10 cellular contexts compared by ENCODE assay signal in the genomic region with DNA sequence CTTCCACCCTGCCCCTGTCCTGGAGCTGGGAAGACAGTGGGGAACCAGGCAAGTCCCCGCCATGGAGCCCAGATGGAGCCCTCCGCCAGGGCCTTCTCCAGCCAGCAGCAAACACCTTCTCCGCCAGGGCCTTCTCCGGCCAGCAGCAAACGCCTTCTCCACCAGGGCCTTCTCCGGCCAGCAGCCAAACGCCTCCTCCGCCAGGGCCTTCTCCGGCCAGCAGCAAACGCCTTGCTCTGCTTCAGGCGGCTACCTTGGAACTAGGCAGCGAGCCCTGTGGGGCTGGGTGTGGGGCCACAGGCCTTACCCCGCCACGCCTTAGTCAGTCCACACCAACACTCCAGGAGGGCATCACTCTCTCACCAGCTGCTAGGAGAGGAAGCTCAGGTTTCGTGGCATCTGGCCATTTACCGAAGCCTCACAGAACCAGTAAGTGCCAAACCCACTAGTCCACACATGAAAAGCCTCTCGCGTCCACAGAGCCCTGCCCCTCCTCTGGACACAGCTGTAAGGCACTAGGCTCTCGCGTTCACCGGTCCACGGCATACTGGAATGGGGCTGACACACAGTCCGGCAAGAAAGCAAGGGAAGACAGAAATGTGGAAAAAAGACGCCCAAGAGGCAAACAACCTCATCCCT. TPM values are rescaled to one million over a fixed set of nuclear protein-coding genes. Genes with fewer than 3 reads are reported as not detected.
DNase-seq lines count a peak whose midpoint lies in the region; TF ChIP-seq lines count a peak whose summit lies in the region.
"Had no signal": no experiment of that assay in that cellular context is flagged by ENCODE, and none has a peak within 500 bp of the region (broad histone marks: within the 10 kb centered on the region; RNA-seq: fewer than 3 reads in every experiment).

No MANE protein-coding gene starts in this region.

- intact Hi-C loops in left ventricle myocardium inferior (cut with micrococcal nuclease): no loop called here

- peaks cover 100% of the 10 kb centered on the region for H3K4me1 ChIP-seq in left ventricle myocardium inferior

- DNase-seq in left ventricle myocardium inferior: peak; percentile 70
- DNase-seq in HuH-7.5 (ENCODE audit: low spot score): no peak
- DNase-seq in GDM1 (lab: John Stamatoyannopoulos, UW): no peak
- no peak for DNase-seq in KBM-7
- DNase-seq in DMS53 treated with DMSO at 0.1 percent for 48 hours (lab: John Stamatoyannopoulos, UW; ENCODE audit: unreplicated experiment): no peak
- DNase-seq: T1000 had no signal

- peaks cover 22% of the 10 kb centered on the region; the same call in 1 of the 2 replicates for H3K36me3 ChIP-seq in KOPT-K1 (ENCODE audit: insufficient read depth, low read length)
- no peaks in the 10 kb centered on the region for H3K36me3 ChIP-seq in left ventricle myocardium inferior

- peak overlapping the region; percentile 29 for H3K4me3 ChIP-seq in left ventricle myocardium inferior
- H3K4me3 ChIP-seq: coronary artery had no signal

- H3K9me3 ChIP-seq in KOPT-K1 (ENCODE audit: insufficient read depth, low read length, poor library complexity, severe bottlenecking) (no peaks in the 10 kb centered on the region), left ventricle myocardium inferior (replicated peaks) (no peaks in the 10 kb centered on the region)

- TF ChIP-seq CTCF in left ventricle myocardium inferior (IDR thresholded peaks at IDR 0.05; ENCODE audit: borderline replicate concordance): peak; percentile 5

- no peaks in the 10 kb centered on the region for H3K27me3 ChIP-seq in left ventricle myocardium inferior (ENCODE audit: low read depth)

- H3K27ac ChIP-seq in KOPT-K1 (ENCODE audit: low read depth, low read length, poor library complexity, severe bottlenecking): peak overlapping the region; percentile 51
- H3K27ac ChIP-seq in angular gyrus (ENCODE audit: low read depth, low read length): peak overlapping the region; percentile 74
- peak overlapping the region; percentile 81 for H3K27ac ChIP-seq in left ventricle myocardium inferior (replicated peaks)
- H3K27ac ChIP-seq in temporal lobe (ENCODE audit: low read depth, low read length): peak overlapping the region; percentile 59

- in situ Hi-C loops in KBM-7 (cut with MboI; ENCODE audit: low pct_unique_long_range_greater_than_20kb, low sequenced_read_pairs): no loop called here

RNA-seq across cellular contexts. Expression of a gene that starts 41.0 kb away (rescaled TPM):
- 36.0 TPM for total RNA-seq in left ventricle myocardium inferior
- 15.5 TPM for total RNA-seq in temporal lobe
